In the genomic region with DNA sequence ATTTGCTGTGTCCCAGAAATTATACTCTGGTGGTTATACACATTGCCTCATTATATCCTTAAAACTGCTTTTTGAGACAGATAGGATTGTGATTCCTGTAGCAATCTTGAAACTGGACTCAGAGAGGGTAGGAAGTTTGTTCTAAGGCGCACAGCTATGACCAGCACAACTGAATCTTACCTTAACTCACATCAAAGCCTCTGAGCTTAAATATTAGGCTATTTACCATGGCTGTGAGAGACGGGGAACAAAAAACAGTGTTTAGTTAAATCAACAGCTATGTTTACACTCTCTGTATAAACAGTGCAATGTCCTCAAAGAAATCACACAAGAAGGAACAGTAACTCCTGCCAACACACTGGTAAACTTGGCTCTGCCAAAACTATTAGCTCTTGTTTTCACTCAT, we compare ENCODE assay signal across 13 cellular contexts. TPM values are rescaled to one million over a fixed set of nuclear protein-coding genes. Genes with fewer than 3 reads are reported as not detected.
DNase-seq lines count a peak whose midpoint lies in the region; ATAC-seq and TF ChIP-seq lines count a peak whose summit lies in the region.
"Had no signal": no experiment of that assay in that cellular context is flagged by ENCODE, and none has a peak within 500 bp of the region (broad histone marks: within the 10 kb centered on the region; RNA-seq: fewer than 3 reads in every experiment).

No MANE protein-coding gene starts in this region.

- H2AK5ac ChIP-seq in mesenchymal stem cell (ENCODE audit: low read length, severe bottlenecking) = no peak overlapping the region

- H3K18ac ChIP-seq in mesenchymal stem cell (ENCODE audit: low read depth in 1 of 2, low read length in 2 of 2) = no peak overlapping the region

- H3K36me3 ChIP-seq in PC-3 (ENCODE audit: low read depth, low read length) = no peaks in the 10 kb centered on the region
- H3K36me3 ChIP-seq in esophagus squamous epithelium = no peaks in the 10 kb centered on the region
- no peaks in the 10 kb centered on the region for H3K36me3 ChIP-seq in mesenchymal stem cell (ENCODE audit: control insufficient read depth in 1 of 2, insufficient read depth in 2 of 2, low read depth in 1 of 2, low read length in 2 of 2)
- H3K36me3 ChIP-seq in upper lobe of left lung = no peaks in the 10 kb centered on the region

- no peaks in the 10 kb centered on the region for H3K9me2 ChIP-seq in PC-3 (replicated peaks; ENCODE audit: low read length)

- no peak overlapping the region for H3K4me2 ChIP-seq in PC-3 (ENCODE audit: low read length)
- no peak overlapping the region for H3K4me2 ChIP-seq in mesenchymal stem cell (ENCODE audit: low read length, poor library complexity, severe bottlenecking)

- H3K4me1 ChIP-seq in PC-3 (ENCODE audit: insufficient read depth, low read length) = peaks cover 20% of the 10 kb centered on the region
- peaks cover 14 to 41% (median 27%) of the 10 kb centered on the region in 3 donors for H3K4me1 ChIP-seq in esophagus squamous epithelium
- H3K4me1 ChIP-seq in mesenchymal stem cell (ENCODE audit: control insufficient read depth, insufficient read depth, low read depth, low read length) = peaks cover 10% of the 10 kb centered on the region
- peaks cover 17 to 26% (median 19%) of the 10 kb centered on the region in 4 donors for H3K4me1 ChIP-seq in upper lobe of left lung

- no peak overlapping the region for H4K8ac ChIP-seq in mesenchymal stem cell (ENCODE audit: low read length)

- H4K91ac ChIP-seq in mesenchymal stem cell (ENCODE audit: low read length) = no peak overlapping the region

- WGBS in esophagus squamous epithelium, 2 donors = 50 to 59% methylated on average over 2 of the region's 2 CpGs
- 52% methylated on average over 2 of the region's 2 CpGs for WGBS in mesenchymal stem cell
- 30 to 45% methylated on average over 2 of the region's 2 CpGs for WGBS in upper lobe of left lung, 2 donors

- no peaks in the 10 kb centered on the region for H3F3A ChIP-seq in PC-3 (ENCODE audit: low read length, unreplicated experiment)

- H3K9me3 ChIP-seq in PC-3 (ENCODE audit: low read length) (no peaks in the 10 kb centered on the region), esophagus squamous epithelium (no peaks in the 10 kb centered on the region), mesenchymal stem cell (ENCODE audit: control insufficient read depth, low read length) (no peaks in the 10 kb centered on the region), upper lobe of left lung (no peaks in the 10 kb centered on the region)

- H3K27ac ChIP-seq in PC-3 (ENCODE audit: low read length) (no peak overlapping the region), esophagus squamous epithelium (peak overlapping the region; percentile 49 to 87 (median 80)), mesenchymal stem cell (ENCODE audit: low read length, poor library complexity, severe bottlenecking) (no peak overlapping the region), upper lobe of left lung (no peak overlapping the region)

- H3K9ac ChIP-seq in PC-3 (ENCODE audit: low read length) (no peak overlapping the region), mesenchymal stem cell (ENCODE audit: low read length) (peak overlapping the region; percentile 43)
- H3K9ac ChIP-seq: GM23248 had no signal

- H3K23ac ChIP-seq in mesenchymal stem cell (ENCODE audit: low read length in 2 of 2) = no peak overlapping the region

- POLR2A ChIA-PET in PC-3 (lab: Charles Lee; ENCODE audit: unreplicated experiment) = no interaction called here

- no peaks in the 10 kb centered on the region for H3K79me2 ChIP-seq in PC-3 (ENCODE audit: low read length)

- ATAC-seq in PC-3 (peak; percentile 33; the same call in 1 of the 2 replicates), upper lobe of left lung (ENCODE audit: low FRiP score in 2 of 2) (peak; percentile 19 to 28), HG03342 (IDR thresholded peaks at IDR 0.05; ENCODE audit: unreplicated experiment) (no peak), SK-N-SH treated with all-trans-retinoic acid at 6 μM for 48 hours (no peak)
- ATAC-seq: natural killer cell had no signal

- TF ChIP-seq CTCF in PC-3 (conservative IDR thresholded peaks at IDR 0.05; ENCODE audit: low read depth, low read length) (no peak), esophagus squamous epithelium (IDR thresholded peaks at IDR 0.05) (no peak), upper lobe of left lung (IDR thresholded peaks at IDR 0.05) (no peak), GM13977 (IDR thresholded peaks at IDR 0.05; ENCODE audit: extremely low read depth, insufficient read depth, missing control alignments) (no peak)

- BruUV-seq in PC-3 (replicated peaks; lab: Mats Ljungman, UMichigan) = no TSS peak

- H2BK120ac ChIP-seq in mesenchymal stem cell (ENCODE audit: low read depth, low read length) = no peak overlapping the region

- no peaks in the 10 kb centered on the region for H4K20me1 ChIP-seq in PC-3 (ENCODE audit: low read length)

- no peaks in the 10 kb centered on the region for H3K79me1 ChIP-seq in mesenchymal stem cell (replicated peaks; ENCODE audit: low read length, poor library complexity, severe bottlenecking)

- no peak overlapping the region for H2BK5ac ChIP-seq in mesenchymal stem cell (ENCODE audit: low read depth, low read length, poor library complexity, severe bottlenecking)

- in situ Hi-C loops in GM13977 (cut with MboI; ENCODE audit: low pct_unique_long_range_greater_than_20kb, low sequenced_read_pairs, unreplicated experiment) = no loop called here

- H2BK12ac ChIP-seq in mesenchymal stem cell (ENCODE audit: low read length in 2 of 2) = no peak overlapping the region

- H3K27me3 ChIP-seq in PC-3 (ENCODE audit: low read length) = no peaks in the 10 kb centered on the region
- H3K27me3 ChIP-seq in esophagus squamous epithelium = no peaks in the 10 kb centered on the region
- no peaks in the 10 kb centered on the region for H3K27me3 ChIP-seq in mesenchymal stem cell (ENCODE audit: control insufficient read depth in 1 of 2, insufficient read depth in 1 of 2, low read length in 2 of 2)
- H3K27me3 ChIP-seq in upper lobe of left lung = no peaks in the 10 kb centered on the region

- no peak for TF ChIP-seq EP300 in upper lobe of left lung (IDR thresholded peaks at IDR 0.05)

- no peak overlapping the region for H2AFZ ChIP-seq in PC-3 (ENCODE audit: low read length)
- no peak overlapping the region for H2AFZ ChIP-seq in mesenchymal stem cell (ENCODE audit: low read depth, low read length)
- H2AFZ ChIP-seq: GM23248 had no signal

- DNase-seq in PC-3 = no peak
- no peak for DNase-seq in esophagus squamous epithelium (lab: John Stamatoyannopoulos, UW)
- peak; percentile 29 for DNase-seq in mesenchymal stem cell
- DNase-seq in upper lobe of left lung = no peak
- no peak for DNase-seq in GM13977 (ENCODE audit: low spot score)
- DNase-seq: aorta, Calu3, kidney, natural killer cell, NCI-H510A treated with DMSO at 0.1 percent for 48 hours had no signal

- CTCF ChIA-PET in PC-3 (lab: Charles Lee) = no interaction called here

- intact Hi-C loops in PC-3 (cut with micrococcal nuclease) (loop anchor here (10.0 kb wide), 1 partner anchor 50 kb away; a partner anchor contains a TSS), esophagus squamous epithelium (cut with DNase I) (no loop called here)

- H3K14ac ChIP-seq in mesenchymal stem cell (ENCODE audit: low read length in 2 of 2) = no peak overlapping the region

- no peak overlapping the region for H3K4me3 ChIP-seq in PC-3 (ENCODE audit: low read length)
- H3K4me3 ChIP-seq in esophagus squamous epithelium = no peak overlapping the region
- no peak overlapping the region for H3K4me3 ChIP-seq in mesenchymal stem cell (ENCODE audit: insufficient read depth in 1 of 2, low read depth in 1 of 2, low read length in 2 of 2)
- no peak overlapping the region for H3K4me3 ChIP-seq in upper lobe of left lung

- TF ChIP-seq POLR2A in esophagus squamous epithelium (IDR thresholded peaks at IDR 0.05) (no peak), upper lobe of left lung (IDR thresholded peaks at IDR 0.05) (no peak)

- peak overlapping the region in 1 of 2 experiments; percentile 41 for H3K4ac ChIP-seq in mesenchymal stem cell (ENCODE audit: low read depth in 1 of 2, low read length in 2 of 2)

- H2BK15ac ChIP-seq in mesenchymal stem cell (ENCODE audit: low read depth, poor library complexity, severe bottlenecking) = no peak overlapping the region

TF ChIP-seq in SK-N-SH treated with all-trans-retinoic acid at 6 μM for 48 hours, 23 proteins besides CTCF, POLR2A, EP300 and RAD21 (continues in another document):
- TF ChIP-seq, protein P1, sequence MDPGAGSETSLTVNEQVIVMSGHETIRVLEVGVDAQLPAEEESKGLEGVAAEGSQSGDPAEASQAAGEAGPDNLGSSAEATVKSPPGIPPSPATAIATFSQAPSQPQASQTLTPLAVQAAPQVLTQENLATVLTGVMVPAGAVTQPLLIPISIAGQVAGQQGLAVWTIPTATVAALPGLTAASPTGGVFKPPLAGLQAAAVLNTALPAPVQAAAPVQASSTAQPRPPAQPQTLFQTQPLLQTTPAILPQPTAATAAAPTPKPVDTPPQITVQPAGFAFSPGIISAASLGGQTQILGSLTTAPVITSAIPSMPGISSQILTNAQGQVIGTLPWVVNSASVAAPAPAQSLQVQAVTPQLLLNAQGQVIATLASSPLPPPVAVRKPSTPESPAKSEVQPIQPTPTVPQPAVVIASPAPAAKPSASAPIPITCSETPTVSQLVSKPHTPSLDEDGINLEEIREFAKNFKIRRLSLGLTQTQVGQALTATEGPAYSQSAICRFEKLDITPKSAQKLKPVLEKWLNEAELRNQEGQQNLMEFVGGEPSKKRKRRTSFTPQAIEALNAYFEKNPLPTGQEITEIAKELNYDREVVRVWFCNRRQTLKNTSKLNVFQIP (CRISPR knock-in tag; IDR thresholded peaks at IDR 0.05; ENCODE audit: borderline replicate concordance, low read depth) = no peak
- no peak for TF ChIP-seq CSDC2 (CRISPR knock-in tag; IDR thresholded peaks at IDR 0.05)
- no peak for TF ChIP-seq ESRRG (CRISPR knock-in tag; IDR thresholded peaks at IDR 0.05)
- TF ChIP-seq SNAI2 (CRISPR knock-in tag; IDR thresholded peaks at IDR 0.05) = no peak

RNA-seq across cellular contexts. Expression of a gene that starts 50.9 kb away (rescaled TPM):
- 12.3 and 17.0 TPM in 2 replicates for total RNA-seq in PC-3 (2014; rRNA removed)
- total RNA-seq in esophagus squamous epithelium = 10 to 100 TPM; 34.3 to 71.0 (median 54.9) TPM
- 17.0 TPM for polyA plus RNA-seq in mesenchymal stem cell (2013, experiment 1 of 2)
- polyA plus RNA-seq in mesenchymal stem cell (2013, experiment 2 of 2) = 15.7 TPM
- total RNA-seq in upper lobe of left lung = 100 to 1,000 TPM in 1 of 6 donors, 10 to 100 TPM in 5; 28.6 to 159 (median 47.3) TPM

Comparison
In these comparisons a context has a peak if more than half of its experiments do, and no peak if none do; other contexts are left out.
1. ATAC-seq: peak in PC-3 (single experiment) and upper lobe of left lung (2 of 2); none in HG03342 (single experiment) and SK-N-SH treated with all-trans-retinoic acid at 6 μM for 48 hours (single experiment).
2. H3K27ac ChIP-seq: peak in esophagus squamous epithelium (4 of 4); none in PC-3 (single experiment), mesenchymal stem cell (single experiment) and upper lobe of left lung (0 of 4).